ENCODE assay signal across 8 cellular contexts in the genomic region with DNA sequence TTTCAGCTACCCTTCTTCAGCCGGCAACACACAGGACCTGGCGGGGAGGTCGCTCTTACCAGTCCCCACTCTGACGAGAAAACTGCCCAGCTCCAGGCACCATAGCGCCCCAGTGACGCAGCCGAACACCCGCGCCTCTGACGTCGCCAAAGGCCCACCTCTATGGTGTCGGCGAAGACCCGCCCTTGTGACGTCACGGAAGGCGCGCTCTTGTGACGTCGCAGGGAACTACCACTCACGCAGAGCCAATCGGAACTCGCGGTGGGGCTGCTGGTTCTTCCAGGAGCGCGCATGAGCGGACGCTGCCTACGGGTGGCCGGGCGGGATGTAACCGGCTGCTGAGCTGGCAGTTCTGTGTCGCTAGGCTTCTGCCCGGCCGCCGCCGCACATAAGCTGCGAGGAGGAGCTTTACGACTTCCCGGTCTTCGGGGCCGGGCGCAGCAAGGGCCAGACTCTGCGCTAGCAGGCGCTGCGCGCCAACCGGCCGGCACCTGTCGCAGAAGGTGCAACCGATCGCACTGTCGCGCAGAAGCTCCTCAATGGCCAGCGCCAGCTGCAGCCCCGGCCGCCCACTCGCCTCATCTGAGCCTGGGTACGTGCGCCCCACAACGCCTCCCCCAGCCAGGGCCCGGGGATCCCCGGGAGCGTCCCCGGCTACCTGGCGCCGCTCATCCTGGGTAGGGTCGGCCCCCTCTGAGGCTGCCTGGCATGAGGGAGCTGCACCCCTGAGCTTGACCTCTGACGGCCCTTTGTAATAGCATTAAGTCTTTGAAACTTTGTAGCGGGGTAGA.
DNase-seq lines count a peak whose midpoint lies in the region; ATAC-seq and TF ChIP-seq lines count a peak whose summit lies in the region.
"Not testable (repeated sequence)": the region's sequence is repeated elsewhere in the genome, so short reads cannot be mapped to it uniquely, and the experiment has no call there.

No MANE protein-coding gene starts in this region.

- peak overlapping the region; percentile 74 for H3K9ac ChIP-seq in SK-N-MC (ENCODE audit: insufficient read length)

- not testable (repeated sequence) for H3K9me3 ChIP-seq in SK-N-MC (ENCODE audit: low read depth, low read length); thoracic aorta

- ATAC-seq in HG02588 (IDR thresholded peaks at IDR 0.05; ENCODE audit: unreplicated experiment) (peak; percentile 100), omental fat pad (ENCODE audit: low FRiP score) (peak; percentile 100), thoracic aorta (ENCODE audit: insufficient number of reproducible peaks, low FRiP score, low read depth) (peak; percentile 100)

- not testable (repeated sequence) for H3K4me1 ChIP-seq in thoracic aorta (ENCODE audit: control insufficient read depth in 1 of 2, low read depth in 2 of 2)

- H3K27me3 ChIP-seq in GM06990 (replicated peaks; ENCODE audit: control insufficient read depth, insufficient read depth, low read length); thoracic aorta (replicated peaks; ENCODE audit: insufficient read depth): not testable (repeated sequence)

- H3K4me1 Mint-ChIP-seq in activated naive CD4-positive, alpha-beta T cell treated with anti-CD3 and anti-CD28 coated beads, Interleukin-2, amount 50 U/mL, for 24 hours = not testable (repeated sequence)

- H3K4me3 Mint-ChIP-seq in activated naive CD4-positive, alpha-beta T cell treated with anti-CD3 and anti-CD28 coated beads, Interleukin-2, amount 50 U/mL, for 24 hours = peak overlapping the region; percentile 97

- H3K4me3 ChIP-seq in GM06990 (replicated peaks; ENCODE audit: low read depth, low read length) (peak overlapping the region; percentile 70), SK-N-MC (peak overlapping the region; percentile 78), thoracic aorta (peak overlapping the region; percentile 99)

- DNase-seq in GM06990 (ENCODE audit: extremely low read depth, insufficient read length) = peak; percentile 95
- peak; percentile 100 for DNase-seq in NCI-H1048 (lab: John Stamatoyannopoulos, UW)
- peak; percentile 88 for DNase-seq in SK-N-MC (ENCODE audit: low read depth, low spot score)
- DNase-seq in glomerular visceral epithelial cell (ENCODE audit: extremely low spot score) = peak; percentile 99
- peak; percentile 100 for DNase-seq in omental fat pad (ENCODE audit: low spot score)
- DNase-seq in thoracic aorta (ENCODE audit: low spot score) = peak; percentile 99

- TF ChIP-seq CTCF in GM06990 (IDR thresholded peaks at IDR 0.05; ENCODE audit: insufficient read depth, low read length, poor library complexity, severe bottlenecking); omental fat pad (IDR thresholded peaks at IDR 0.05); thoracic aorta (IDR thresholded peaks at IDR 0.05): not testable (repeated sequence)

- H3K36me3 ChIP-seq in GM06990 (ENCODE audit: control insufficient read depth, insufficient read depth, low read length); SK-N-MC (ENCODE audit: insufficient read depth, low read length); thoracic aorta: not testable (repeated sequence)

- H3K27ac ChIP-seq in SK-N-MC (peak overlapping the region; percentile 64; the same call in 1 of the 2 replicates), thoracic aorta (peak overlapping the region; percentile 93 to 96)

- not testable (repeated sequence) for H3K36me3 Mint-ChIP-seq in activated naive CD4-positive, alpha-beta T cell treated with anti-CD3 and anti-CD28 coated beads, Interleukin-2, amount 50 U/mL, for 24 hours

- not testable (repeated sequence) for H3K9me3 Mint-ChIP-seq in activated naive CD4-positive, alpha-beta T cell treated with anti-CD3 and anti-CD28 coated beads, Interleukin-2, amount 50 U/mL, for 24 hours

- H3K27ac Mint-ChIP-seq in activated naive CD4-positive, alpha-beta T cell treated with anti-CD3 and anti-CD28 coated beads, Interleukin-2, amount 50 U/mL, for 24 hours = peak overlapping the region; percentile 99

- H3K27me3 Mint-ChIP-seq in activated naive CD4-positive, alpha-beta T cell treated with anti-CD3 and anti-CD28 coated beads, Interleukin-2, amount 50 U/mL, for 24 hours = not testable (repeated sequence)

Comparison
In these comparisons a context has a peak if more than half of its experiments do, and no peak if none do; other contexts are left out.
1. Peak in every context shown above with its lines: DNase-seq, ATAC-seq, H3K4me3 ChIP-seq and H3K27ac ChIP-seq.